In genomic region chr5:160356550-160357347, GRCh38 we compare ENCODE assay signal across 24 cellular contexts. TPM values are rescaled to one million over a fixed set of nuclear protein-coding genes. Genes with fewer than 3 reads are reported as not detected.
DNase-seq lines count a peak whose midpoint lies in the region; ATAC-seq lines count a peak whose summit lies in the region.
"Had no signal": no experiment of that assay in that cellular context is flagged by ENCODE, and none has a peak within 500 bp of the region (broad histone marks: within the 10 kb centered on the region; RNA-seq: fewer than 3 reads in every experiment).

No MANE protein-coding gene starts in this region.

- H3K4me1 ChIP-seq in SJCRH30 (peaks cover 22% of the 10 kb centered on the region), muscle layer of duodenum (ENCODE audit: control insufficient read depth in 1 of 2, insufficient read depth in 2 of 2, low read length in 2 of 2) (peaks cover 0 to 19% of the 10 kb centered on the region in 2 donors), stomach smooth muscle (ENCODE audit: control insufficient read depth, insufficient read depth, low read length) (peaks cover 32% of the 10 kb centered on the region)
- H3K4me1 ChIP-seq: parathyroid adenoma had no signal

- DNase-seq in SJCRH30 = peak; percentile 57 to 73
- peak; percentile 39 for DNase-seq in cerebellar cortex (ENCODE audit: low spot score)
- no peak for DNase-seq in RKO (ENCODE audit: low spot score)
- no peak for DNase-seq in DMS79 treated with DMSO at 0.1 percent for 48 hours (lab: John Stamatoyannopoulos, UW)
- DNase-seq: activated naive CD4-positive, alpha-beta T cell treated with anti-CD3 and anti-CD28 coated beads, Interleukin-2, amount 50 U/mL, for 16 hours; CD4-positive, CD25-positive, alpha-beta regulatory T cell; immature natural killer cell; left lung; midbrain; natural killer cell; NCI-H1105; NCI-H1930; NCI-H345; NCI-H774; SHP77; SW 1271; T1000 had no signal

- H3K9me3 ChIP-seq in SJCRH30 (replicated peaks) = no peaks in the 10 kb centered on the region
- H3K9me3 ChIP-seq in muscle layer of duodenum (ENCODE audit: control insufficient read depth in 1 of 2, low read length in 2 of 2) = no peaks in the 10 kb centered on the region
- H3K9me3 ChIP-seq in stomach smooth muscle (ENCODE audit: control insufficient read depth in 2 of 2, low read length in 2 of 2) = no peaks in the 10 kb centered on the region
- H3K9me3 ChIP-seq: left lung, suprapubic skin had no signal

- H3K4me3 ChIP-seq in SJCRH30 (no peak overlapping the region), muscle layer of duodenum (ENCODE audit: low read depth in 1 of 2, low read length in 2 of 2) (no peak overlapping the region), stomach smooth muscle (ENCODE audit: low read length in 2 of 2) (peak overlapping the region; percentile 26 to 68)
- H3K4me3 ChIP-seq: hepatocyte, left lung, skin epidermis, suprapubic skin had no signal

- H3K9ac ChIP-seq in stomach smooth muscle (ENCODE audit: low read length in 2 of 2) = peak overlapping the region in 1 of 2 donors; percentile 29
- H3K9ac ChIP-seq: parathyroid adenoma had no signal

- H3K36me3 ChIP-seq in SJCRH30 = peaks cover 28% of the 10 kb centered on the region
- H3K36me3 ChIP-seq in muscle layer of duodenum (ENCODE audit: control insufficient read depth in 1 of 2, insufficient read depth in 2 of 2, low read length in 2 of 2) = no peaks in the 10 kb centered on the region
- H3K36me3 ChIP-seq in stomach smooth muscle (ENCODE audit: control insufficient read depth in 2 of 2, insufficient read depth in 2 of 2, low read length in 2 of 2) = no peaks in the 10 kb centered on the region
- H3K36me3 ChIP-seq: left lung, suprapubic skin had no signal

- H3K27me3 ChIP-seq in SJCRH30 = no peaks in the 10 kb centered on the region
- no peaks in the 10 kb centered on the region for H3K27me3 ChIP-seq in muscle layer of duodenum (ENCODE audit: low read depth, low read length)
- no peaks in the 10 kb centered on the region for H3K27me3 ChIP-seq in stomach smooth muscle (ENCODE audit: control insufficient read depth in 1 of 2, insufficient read depth in 2 of 2, low read length in 2 of 2)
- H3K27me3 ChIP-seq: hepatocyte, left lung, suprapubic skin had no signal

- no peak for ATAC-seq in GM18868 (IDR thresholded peaks at IDR 0.05; ENCODE audit: unreplicated experiment)
- ATAC-seq: natural killer cell had no signal

- H3K27ac ChIP-seq in SJCRH30 (no peak overlapping the region), muscle layer of duodenum (ENCODE audit: low read length) (peak overlapping the region; percentile 19), stomach smooth muscle (ENCODE audit: low read length) (peak overlapping the region; percentile 80)
- H3K27ac ChIP-seq: parathyroid adenoma, suprapubic skin had no signal

RNA-seq across cellular contexts. Expression of gene C1QTNF2, which starts 13.7 kb away (rescaled TPM):
- 21.1 TPM in 2 replicates for total RNA-seq in SJCRH30 (2014; rRNA removed; shearing (Covaris generic))
- total RNA-seq: CD4-positive, CD25-positive, alpha-beta regulatory T cell; natural killer cell had no signal

RNA-seq across cellular contexts. Expression of gene FAM200C, which starts 43.1 kb away (rescaled TPM):
- 10.3 and 10.4 TPM in 2 replicates for total RNA-seq in SJCRH30 (2014; rRNA removed; shearing (Covaris generic))
- total RNA-seq: CD4-positive, CD25-positive, alpha-beta regulatory T cell had no signal

RNA-seq across cellular contexts. Expression of gene CCNJL, which starts 44.4 kb away (rescaled TPM):
- total RNA-seq in SJCRH30 (2014; rRNA removed; shearing (Covaris generic)) = 6.5 and 6.8 TPM in 2 replicates
- total RNA-seq: CD4-positive, CD25-positive, alpha-beta regulatory T cell had no signal

Comparison
In these comparisons a context has a peak if more than half of its experiments do, and no peak if none do; other contexts are left out.
1. DNase-seq: peak in SJCRH30 (2 of 2) and cerebellar cortex (single experiment); none in RKO (single experiment) and DMS79 treated with DMSO at 0.1 percent for 48 hours (single experiment).
2. H3K4me3 ChIP-seq: peak in stomach smooth muscle (2 of 2); none in SJCRH30 (single experiment) and muscle layer of duodenum (0 of 2).